In genomic region chrX:47218280-47218919, GRCh38 we compare ENCODE assay signal across 7 cellular contexts. TPM values are rescaled to one million over a fixed set of nuclear protein-coding genes. Genes with fewer than 3 reads are reported as not detected.
DNase-seq lines count a peak whose midpoint lies in the region; ATAC-seq and FAIRE-seq lines count a peak whose summit lies in the region.

Gene CDK16, plus strand, starts transcription at chrX:47218681. Its CDS starts 4,877 bp downstream, at chrX:47223558.

- peak; percentile 57 for DNase-seq in GM18507 (ENCODE audit: extremely low spot score, insufficient read length, low read depth)
- DNase-seq in NCI-H187 treated with DMSO at 0.1 percent for 48 hours (lab: John Stamatoyannopoulos, UW) = peak; percentile 36
- peak; percentile 50 for DNase-seq in T1000 (lab: John Stamatoyannopoulos, UW)
- DNase-seq in astrocyte of the hippocampus (ENCODE audit: low read depth, low spot score) = peak; percentile 96
- peak; percentile 83 to 87 for DNase-seq in hippocampal formation (lab: John Stamatoyannopoulos, UW)
- peak; percentile 88 for DNase-seq in sciatic nerve (ENCODE audit: low spot score)

- no peak for FAIRE-seq in GM18507 (lab: Jason Lieb, UNC)

- intact Hi-C loops in sciatic nerve (cut with DNase I) = no loop called here

- ATAC-seq in HG02943 (IDR thresholded peaks at IDR 0.05; ENCODE audit: low read depth, unreplicated experiment) (peak; percentile 44), sciatic nerve (peak; percentile 85)

RNA-seq across cellular contexts. Expression of gene CDK16, which starts in this region (rescaled TPM):
- total RNA-seq in sciatic nerve = 55.9 TPM

Comparison
In these comparisons a context has a peak if more than half of its experiments do, and no peak if none do; other contexts are left out.
1. Peak in every context shown above with its lines: DNase-seq and ATAC-seq.
2. DNase-seq: peak in every context shown above with its lines; median percentile 96 in astrocyte of the hippocampus; 88 in sciatic nerve; 85 in hippocampal formation; 57 in GM18507; 50 in T1000; 36 in NCI-H187 treated with DMSO at 0.1 percent for 48 hours.